17 cellular contexts compared by ENCODE assay signal in genomic region chr12:108542320-108542719, GRCh38. TPM values are rescaled to one million over a fixed set of nuclear protein-coding genes. Genes with fewer than 3 reads are reported as not detected.
"Had no signal": no experiment of that assay in that cellular context is flagged by ENCODE, and none has a peak within 500 bp of the region (broad histone marks: within the 10 kb centered on the region; RNA-seq: fewer than 3 reads in every experiment).

No MANE protein-coding gene starts in this region.

- H3K4me3 ChIP-seq: lower lobe of right lung, neural progenitor cell, pancreas, thyroid gland, uterus had no signal

- H3K27ac ChIP-seq: lower lobe of right lung, neural progenitor cell, pancreas, thyroid gland, uterus had no signal

- H3K27ac Mint-ChIP-seq: activated CD8-positive, alpha-beta T cell treated with anti-CD3 and anti-CD28 coated beads, Interleukin-2, amount 10 ng/mL, durations not matched to agents 7 days and 5 days; activated T-helper 17 cell treated with anti-CD3 and anti-CD28 coated beads, Interleukin-2, amount 50 U/mL, for 72 hours; neural progenitor cell had no signal

- H3K36me3 ChIP-seq: uterus had no signal

- H3K27me3 Mint-ChIP-seq: activated T-helper 17 cell treated with anti-CD3 and anti-CD28 coated beads, Interleukin-2, amount 50 U/mL, for 72 hours; effector memory CD8-positive, alpha-beta T cell had no signal

- H3K4me2 ChIP-seq: neural progenitor cell had no signal

- H3K9me3 Mint-ChIP-seq: activated T-helper 17 cell treated with anti-CD3 and anti-CD28 coated beads, Interleukin-2, amount 50 U/mL, for 72 hours; effector memory CD8-positive, alpha-beta T cell; neural progenitor cell had no signal

- H3K9ac ChIP-seq: neural progenitor cell had no signal

- H3K4me1 ChIP-seq: lower lobe of right lung, neural progenitor cell, thyroid gland, uterus had no signal

- H3K4me1 Mint-ChIP-seq: neural progenitor cell had no signal

- H3K27me3 ChIP-seq: neural progenitor cell, pancreas, thyroid gland, uterus had no signal

- ATAC-seq: activated CD8-positive, alpha-beta T cell treated with anti-CD3 and anti-CD28 coated beads, Interleukin-2, amount 10 ng/mL, durations not matched to agents 7 days and 5 days; activated T-helper 17 cell treated with anti-CD3 and anti-CD28 coated beads, Interleukin-2, amount 50 U/mL, for 72 hours; effector memory CD8-positive, alpha-beta T cell; lower lobe of right lung; pancreas had no signal

- H3K9me3 ChIP-seq: lower lobe of right lung, pancreas, thyroid gland, uterus had no signal

- DNase-seq: activated CD8-positive, alpha-beta memory T cell treated with anti-CD3 and anti-CD28 coated beads, Interleukin-2, amount 50 U/mL, for 48 hours; activated naive CD4-positive, alpha-beta T cell treated with anti-CD3 and anti-CD28 coated beads, Interleukin-2, amount 50 U/mL, for 16 hours; central memory CD4-positive, alpha-beta T cell; effector memory CD8-positive, alpha-beta T cell; hypothalamus; lower lobe of right lung; midbrain; pancreas; retina; stimulated activated CD4-positive, alpha-beta T cell treated with anti-CD3 and anti-CD28 coated beads, Interleukin-15, amount 100 ng/mL, for 24 hours; stimulated activated CD4-positive, alpha-beta T cell treated with anti-CD3 and anti-CD28 coated beads, Interleukin-4, amount 100 ng/mL, for 4 hours; thyroid gland; uterus had no signal

- H3K4me3 Mint-ChIP-seq: activated CD8-positive, alpha-beta T cell treated with anti-CD3 and anti-CD28 coated beads, Interleukin-2, amount 10 ng/mL, durations not matched to agents 7 days and 5 days; activated T-helper 17 cell treated with anti-CD3 and anti-CD28 coated beads, Interleukin-2, amount 50 U/mL, for 72 hours; neural progenitor cell had no signal

- H2AFZ ChIP-seq: neural progenitor cell had no signal

RNA-seq across cellular contexts. Expression of gene TMEM119, which starts 55.6 kb away (rescaled TPM):
- total RNA-seq: activated CD8-positive, alpha-beta T cell treated with anti-CD3 and anti-CD28 coated beads, Interleukin-2, amount 10 ng/mL, durations not matched to agents 7 days and 5 days; glomerular endothelial cell had no signal
